In genomic region chr2:170973492-170974303, GRCh38 we compare ENCODE assay signal across 8 cellular contexts. TPM values are rescaled to one million over a fixed set of nuclear protein-coding genes. Genes with fewer than 3 reads are reported as not detected.
A peak's percentile ranks its signal among the peaks of the same experiment; 100 is the strongest.
DNase-seq lines count a peak whose midpoint lies in the region; ATAC-seq and TF ChIP-seq lines count a peak whose summit lies in the region.

No MANE protein-coding gene starts in this region.

- H3K9me3 ChIP-seq in KOPT-K1 (ENCODE audit: insufficient read depth, low read length, poor library complexity, severe bottlenecking): no peaks in the 10 kb centered on the region
- H3K9me3 ChIP-seq in suprapubic skin: no peaks in the 10 kb centered on the region

- TF ChIP-seq EP300 in suprapubic skin (IDR thresholded peaks at IDR 0.05): no peak

- peak overlapping the region; percentile 74 for H3K4me3 Mint-ChIP-seq in activated naive CD4-positive, alpha-beta T cell treated with anti-CD3 and anti-CD28 coated beads, Interleukin-2, amount 10 ng/mL, durations not matched to agents 7 days and 5 days

- H3K4me1 ChIP-seq in suprapubic skin: peaks cover 21% of the 10 kb centered on the region

- H3K4me1 Mint-ChIP-seq in activated naive CD4-positive, alpha-beta T cell treated with anti-CD3 and anti-CD28 coated beads, Interleukin-2, amount 10 ng/mL, durations not matched to agents 7 days and 5 days: peaks cover 15% of the 10 kb centered on the region

- CTCF ChIA-PET in activated naive CD4-positive, alpha-beta T cell treated with anti-CD3 and anti-CD28 coated beads, Interleukin-2, amount 10 ng/mL, durations not matched to agents 7 days and 5 days (lab: Charles Lee): interaction anchor here (0.6 to 5.6 kb wide), 18 partner anchors 11 to 517 kb away, joined by 3 to 37 read pairs (median 4); partner anchors contain the start of gene GORASP2

- H3K27me3 ChIP-seq in suprapubic skin: no peaks in the 10 kb centered on the region

- no peaks in the 10 kb centered on the region for H3K9me3 Mint-ChIP-seq in activated naive CD4-positive, alpha-beta T cell treated with anti-CD3 and anti-CD28 coated beads, Interleukin-2, amount 10 ng/mL, durations not matched to agents 7 days and 5 days

- 16% methylated on average over 15 of the region's 67 CpGs for WGBS in suprapubic skin

- H3K4me3 ChIP-seq in suprapubic skin: peak overlapping the region; percentile 76

- peaks cover 5% of the 10 kb centered on the region; the same call in 1 of the 2 replicates for H3K36me3 ChIP-seq in KOPT-K1 (ENCODE audit: insufficient read depth, low read length)
- no peaks in the 10 kb centered on the region for H3K36me3 ChIP-seq in suprapubic skin

- DNase-seq in ELR (ENCODE audit: low read depth): peak; percentile 86
- peak; percentile 70 for DNase-seq in SK-MEL-5 (ENCODE audit: low read depth, low spot score)
- DNase-seq in activated naive CD4-positive, alpha-beta T cell treated with anti-CD3 and anti-CD28 coated beads, Interleukin-2, amount 10 ng/mL, durations not matched to agents 7 days and 5 days: peak; percentile 83
- DNase-seq in glomerular endothelial cell (ENCODE audit: extremely low read depth, low read depth, low spot score): peak; percentile 5
- DNase-seq in occipital lobe (lab: John Stamatoyannopoulos, UW): peak; percentile 57
- DNase-seq in suprapubic skin (ENCODE audit: low spot score in 2 of 2): peak; percentile 91 to 92

- in situ Hi-C loops in SK-MEL-5 (cut with HindIII; ENCODE audit: low pct_unique_long_range_greater_than_20kb, low sequenced_read_pairs): no loop called here

- TF ChIP-seq POLR2A in suprapubic skin (IDR thresholded peaks at IDR 0.05): no peak

- H3K27ac Mint-ChIP-seq in activated naive CD4-positive, alpha-beta T cell treated with anti-CD3 and anti-CD28 coated beads, Interleukin-2, amount 10 ng/mL, durations not matched to agents 7 days and 5 days: peak overlapping the region; percentile 2

- no peaks in the 10 kb centered on the region for H3K36me3 Mint-ChIP-seq in activated naive CD4-positive, alpha-beta T cell treated with anti-CD3 and anti-CD28 coated beads, Interleukin-2, amount 10 ng/mL, durations not matched to agents 7 days and 5 days

- peak overlapping the region; percentile 66 for H3K27ac ChIP-seq in KOPT-K1 (ENCODE audit: low read depth, low read length, poor library complexity, severe bottlenecking)
- H3K27ac ChIP-seq in suprapubic skin: peak overlapping the region; percentile 71

- peak; percentile 97 to 99 for TF ChIP-seq CTCF in suprapubic skin (IDR thresholded peaks at IDR 0.05)

- peaks cover 6% of the 10 kb centered on the region for H3K27me3 Mint-ChIP-seq in activated naive CD4-positive, alpha-beta T cell treated with anti-CD3 and anti-CD28 coated beads, Interleukin-2, amount 10 ng/mL, durations not matched to agents 7 days and 5 days

- peak; percentile 91 for ATAC-seq in GM21786 (IDR thresholded peaks at IDR 0.05; ENCODE audit: unreplicated experiment)

RNA-seq across cellular contexts. Expression of gene GORASP2, which starts 44.6 kb away (rescaled TPM):
- total RNA-seq in SK-MEL-5 (2014; rRNA removed; shearing (Covaris generic)): 27.0 and 36.6 TPM in 2 replicates
- polyA plus RNA-seq in SK-MEL-5 (2015; cell fraction: cytosol; rRNA removed): 71.2 and 85.3 TPM in 2 replicates
- polyA plus RNA-seq in SK-MEL-5 (2015; cell fraction: nucleus; rRNA removed): 34.9 and 45.0 TPM in 2 replicates
- total RNA-seq in glomerular endothelial cell: 64.4 and 75.4 TPM in 2 replicates
- total RNA-seq in occipital lobe: 21.5 TPM
- 10 to 100 TPM; 40.6 to 59.8 (median 47.1) TPM for total RNA-seq in suprapubic skin

Comparison
In these comparisons a context has a peak if more than half of its experiments do, and no peak if none do; other contexts are left out.
1. Peak in every context shown above with its lines: DNase-seq, ATAC-seq, H3K4me3 ChIP-seq and H3K27ac ChIP-seq.
2. DNase-seq: peak in every context shown above with its lines; median percentile 92 in suprapubic skin; 86 in ELR; 83 in activated naive CD4-positive, alpha-beta T cell treated with anti-CD3 and anti-CD28 coated beads, Interleukin-2, amount 10 ng/mL, durations not matched to agents 7 days and 5 days; 70 in SK-MEL-5; 57 in occipital lobe; 5 in glomerular endothelial cell.